In the genomic region with DNA sequence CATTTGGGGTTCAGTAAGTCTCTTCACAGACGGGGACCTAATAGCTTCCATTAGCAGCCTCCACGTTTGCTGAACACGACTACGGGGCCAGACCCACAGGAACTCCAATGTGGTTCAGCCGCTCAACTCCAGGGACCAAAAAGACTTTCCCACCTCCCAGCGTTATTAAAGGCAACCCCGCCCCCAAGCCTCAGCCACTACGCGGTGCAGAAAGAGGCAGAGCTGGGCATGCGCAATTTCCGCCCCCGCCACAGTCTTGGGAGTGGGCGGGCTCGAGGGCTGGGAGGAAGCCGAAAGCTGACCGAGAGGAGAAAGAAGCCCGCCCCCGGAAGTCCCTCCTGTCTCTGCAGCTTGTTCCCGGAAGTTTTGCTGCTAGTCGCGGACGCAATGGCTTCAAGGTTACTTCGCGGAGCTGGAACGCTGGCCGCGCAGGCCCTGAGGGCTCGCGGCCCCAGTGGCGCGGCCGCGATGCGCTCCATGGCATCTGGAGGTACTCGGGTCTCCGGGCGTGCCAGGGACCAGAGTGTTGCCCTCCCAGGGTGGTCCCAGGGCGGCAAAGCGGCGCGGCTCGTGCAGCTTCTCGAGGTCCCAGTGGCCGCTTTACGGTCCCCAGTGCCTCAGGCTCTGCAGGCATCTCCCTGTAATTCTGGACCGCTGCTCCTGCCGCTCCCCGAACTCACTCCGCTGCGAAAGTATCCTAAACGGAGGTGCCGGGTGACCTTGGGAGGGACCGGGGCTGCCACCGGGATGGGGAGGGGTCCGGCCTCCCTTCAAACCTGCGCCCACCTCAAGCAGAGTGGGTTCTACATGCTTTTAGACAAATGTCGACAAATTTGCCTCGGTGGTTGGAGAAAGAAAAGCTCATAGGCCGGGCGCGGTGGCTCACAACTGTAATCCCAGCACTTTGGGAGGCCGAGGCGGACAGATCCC, we compare ENCODE assay signal across 8 cellular contexts. TPM values are rescaled to one million over a fixed set of nuclear protein-coding genes. Genes with fewer than 3 reads are reported as not detected.
DNase-seq lines count a peak whose midpoint lies in the region; ATAC-seq lines count a peak whose summit lies in the region.

A gene with protein sequence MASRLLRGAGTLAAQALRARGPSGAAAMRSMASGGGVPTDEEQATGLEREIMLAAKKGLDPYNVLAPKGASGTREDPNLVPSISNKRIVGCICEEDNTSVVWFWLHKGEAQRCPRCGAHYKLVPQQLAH (plus strand): TSS at position 363 of the 930 bp plus-strand sequence. CDS start 25 bp downstream, at position 388.

- peaks cover 16 to 25% (median 21%) of the 10 kb centered on the region in 3 donors for H3K4me1 Mint-ChIP-seq in CD8-positive, alpha-beta memory T cell

- H3K9me3 ChIP-seq in CD8-positive, alpha-beta memory T cell (ENCODE audit: low read length): no peaks in the 10 kb centered on the region

- peak within 1 kb of the TSS; percentile 86 for H3K4me3 ChIP-seq in CD8-positive, alpha-beta memory T cell (ENCODE audit: low read length)

- no peaks in the 10 kb centered on the region for H3K9me3 Mint-ChIP-seq in CD8-positive, alpha-beta memory T cell

- CTCF ChIA-PET in CD8-positive, alpha-beta memory T cell (lab: Charles Lee): interaction anchor here (0.7 to 7.9 kb wide), 6 partner anchors 14 to 91 kb away, joined by 3 to 63 read pairs (median 8); partner anchors contain the start of genes ACTR1B and ANKRD36B

- peaks cover 22% of the 10 kb centered on the region for H3K36me3 ChIP-seq in CD8-positive, alpha-beta memory T cell (ENCODE audit: insufficient read depth, low read length)

- H3K27me3 Mint-ChIP-seq in CD8-positive, alpha-beta memory T cell: peaks cover 0 to 2% of the 10 kb centered on the region in 2 donors

- no peaks in the 10 kb centered on the region for H3K27me3 ChIP-seq in CD8-positive, alpha-beta memory T cell (ENCODE audit: insufficient read depth, low read length, poor library complexity, severe bottlenecking)

- POLR2A ChIA-PET in CD8-positive, alpha-beta memory T cell (lab: Charles Lee): interaction anchor here (0.7 to 3.1 kb wide), 9 partner anchors 14 to 101 kb away, joined by 3 to 83 read pairs (median 4); partner anchors contain the start of genes ACTR1B, ANKRD36B, C2orf92 and ZAP70

- peak within 1 kb of the TSS; percentile 93 to 96 (median 95) for H3K4me3 Mint-ChIP-seq in CD8-positive, alpha-beta memory T cell

- peaks cover 18% of the 10 kb centered on the region for H3K4me1 ChIP-seq in CD8-positive, alpha-beta memory T cell (ENCODE audit: insufficient read depth, low read length)

- ATAC-seq in GM19468 (IDR thresholded peaks at IDR 0.05; ENCODE audit: extremely low read depth, unreplicated experiment): peak; percentile 86

- peak within 1 kb of the TSS; percentile 90 for H3K27ac ChIP-seq in CD8-positive, alpha-beta memory T cell (ENCODE audit: low read depth, low read length)

- H3K36me3 Mint-ChIP-seq in CD8-positive, alpha-beta memory T cell: peaks cover 6 to 48% (median 12%) of the 10 kb centered on the region in 3 donors

- peak; percentile 97 to 99 (median 98) for DNase-seq in CD8-positive, alpha-beta memory T cell
- peak; percentile 99 for DNase-seq in HS-5 (ENCODE audit: low read depth)
- peak; percentile 97 for DNase-seq in NK-92 treated with Interleukin-12 subunit alpha and Interleukin-12 subunit beta, amount 100 ng/mL, for 24 hours (lab: John Stamatoyannopoulos, UW)
- peak; percentile 98 for DNase-seq in activated CD8-positive, alpha-beta memory T cell treated with anti-CD3 and anti-CD28 coated beads for 24 hours
- DNase-seq in effector CD8-positive, alpha-beta T cell (lab: John Stamatoyannopoulos, UW): peak; percentile 97
- peak; percentile 95 to 98 for DNase-seq in lung microvascular endothelial cell (ENCODE audit: low read depth in 2 of 2)
- peak; percentile 98 to 99 (median 98) for DNase-seq in stimulated activated CD4-positive, alpha-beta T cell treated with anti-CD3 and anti-CD28 coated beads, TNF-alpha, amount 100 ng/mL, for 48 hours (ENCODE audit: low read depth in 3 of 3)

- H3K27ac Mint-ChIP-seq in CD8-positive, alpha-beta memory T cell: peak within 1 kb of the TSS; percentile 90 to 98 (median 98)

RNA-seq across cellular contexts. Expression of the gene that starts here (rescaled TPM):
- 100 to 1,000 TPM; 197 to 205 TPM for total RNA-seq in CD8-positive, alpha-beta memory T cell
- polyA plus RNA-seq in CD8-positive, alpha-beta memory T cell: 334 TPM
- 459 and 472 TPM in 2 replicates for total RNA-seq in lung microvascular endothelial cell

Comparison
In these comparisons a context has a peak if more than half of its experiments do, and no peak if none do; other contexts are left out.
1. Peak in every context shown above with its lines: DNase-seq, ATAC-seq, H3K4me3 ChIP-seq and H3K27ac ChIP-seq.